11 cellular contexts compared by ENCODE assay signal in the genomic region with DNA sequence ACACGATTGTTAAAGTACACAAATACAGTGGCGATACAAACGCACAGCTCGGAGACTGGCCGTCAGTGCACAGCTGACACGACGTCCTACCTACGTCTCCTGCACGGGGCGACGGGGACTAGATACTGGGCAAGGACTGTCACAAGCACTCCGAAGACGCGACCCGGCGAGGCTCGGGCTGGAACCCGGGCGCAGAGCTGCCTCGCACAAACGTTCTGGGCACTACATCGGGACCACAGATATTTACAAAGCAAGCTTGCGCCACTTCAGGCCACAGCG. TPM values are rescaled to one million over a fixed set of nuclear protein-coding genes. Genes with fewer than 3 reads are reported as not detected.
DNase-seq lines count a peak whose midpoint lies in the region; TF ChIP-seq lines count a peak whose summit lies in the region.
"Had no signal": no experiment of that assay in that cellular context is flagged by ENCODE, and none has a peak within 500 bp of the region (broad histone marks: within the 10 kb centered on the region; RNA-seq: fewer than 3 reads in every experiment).

No MANE protein-coding gene starts in this region.

- TF ChIP-seq CTCF in A673 (conservative IDR thresholded peaks at IDR 0.05; ENCODE audit: low read depth, low read length): no peak
- no peak for TF ChIP-seq CTCF in osteocyte (IDR thresholded peaks at IDR 0.05)

- H3K4me3 Mint-ChIP-seq in IgD-negative memory B cell (peak overlapping the region in 1 of 4 donors; percentile 47), osteocyte (ENCODE audit: unreplicated experiment) (no peak overlapping the region)
- H3K4me3 Mint-ChIP-seq: T-cell had no signal

- no TSS peak for BruUV-seq in A673 (replicated peaks; lab: Mats Ljungman, UMichigan)

- no peak overlapping the region for H3K4me3 ChIP-seq in A673 (ENCODE audit: low read depth, low read length, poor library complexity, severe bottlenecking)

- peaks cover 54% of the 10 kb centered on the region for H3K36me3 ChIP-seq in A673 (ENCODE audit: insufficient read depth, low read length, poor library complexity, severe bottlenecking)

- DNase-seq in A673 (ENCODE audit: low spot score) (no peak), epithelial cell of prostate (ENCODE audit: low read depth, low spot score) (no peak), osteocyte (ENCODE audit: extremely low spot score, unreplicated experiment) (no peak), kidney glomerular epithelial cell (lab: John Stamatoyannopoulos, UW) (no peak), NCI-H774 (lab: John Stamatoyannopoulos, UW) (no peak), T1000 (lab: John Stamatoyannopoulos, UW) (no peak)
- DNase-seq in NK-92 treated with Interleukin-12 subunit alpha and Interleukin-12 subunit beta, amount 100 ng/mL, for 24 hours (lab: John Stamatoyannopoulos, UW): no peak
- DNase-seq: Calu3; stimulated activated CD4-positive, alpha-beta T cell treated with anti-CD3 and anti-CD28 coated beads, Interleukin-4, amount 100 ng/mL, for 24 hours; T-cell had no signal

- peak overlapping the region in 2 of 3 donors; percentile 67 to 73 for H3K27ac Mint-ChIP-seq in IgD-negative memory B cell
- peak overlapping the region; percentile 67 for H3K27ac Mint-ChIP-seq in osteocyte (ENCODE audit: unreplicated experiment)

- peaks cover 15 to 36% (median 16%) of the 10 kb centered on the region in 3 donors for H3K4me1 Mint-ChIP-seq in IgD-negative memory B cell
- H3K4me1 Mint-ChIP-seq in osteocyte (ENCODE audit: unreplicated experiment): peaks cover 68% of the 10 kb centered on the region

- intact Hi-C loops in A673 (cut with micrococcal nuclease; ENCODE audit: unreplicated experiment): loop anchor here (10.0 kb wide), 1 partner anchor 172 kb away; a partner anchor contains a TSS

- no peaks in the 10 kb centered on the region for H3K9me3 ChIP-seq in A673 (ENCODE audit: low read depth, low read length, poor library complexity, severe bottlenecking)

- H3K27me3 ChIP-seq in A673 (replicated peaks; ENCODE audit: insufficient read depth, low read depth, low read length, poor library complexity): no peaks in the 10 kb centered on the region

- H3K4me1 ChIP-seq in A673 (ENCODE audit: insufficient read depth, low read length, poor library complexity, severe bottlenecking): peaks cover 64% of the 10 kb centered on the region

- peaks cover 2% of the 10 kb centered on the region for H3K36me3 Mint-ChIP-seq in IgD-negative memory B cell
- peaks cover 29% of the 10 kb centered on the region for H3K36me3 Mint-ChIP-seq in osteocyte (ENCODE audit: unreplicated experiment)

- POLR2A ChIA-PET in A673 (lab: Charles Lee; ENCODE audit: low non-redundant PET): interaction anchor here (0.6 to 0.7 kb wide), 3 partner anchors 56 to 1232 kb away, joined by 3 to 4 read pairs (median 3); no protein-coding TSS in a partner anchor

- no peaks in the 10 kb centered on the region for H3K9me3 Mint-ChIP-seq in IgD-negative memory B cell
- no peaks in the 10 kb centered on the region for H3K9me3 Mint-ChIP-seq in osteocyte (ENCODE audit: unreplicated experiment)
- H3K9me3 Mint-ChIP-seq: T-cell had no signal

- H3K27me3 Mint-ChIP-seq in IgD-negative memory B cell (no peaks in the 10 kb centered on the region), osteocyte (ENCODE audit: unreplicated experiment) (no peaks in the 10 kb centered on the region)
- H3K27me3 Mint-ChIP-seq: T-cell had no signal

- CTCF ChIA-PET in A673 (lab: Charles Lee): interaction anchor here (1.0 kb wide), 1 partner anchor 172 kb away, joined by 3 read pairs; no protein-coding TSS in a partner anchor

- H3K27ac ChIP-seq in A673 (ENCODE audit: low read depth, low read length, poor library complexity, severe bottlenecking): peak overlapping the region; percentile 56
- peak overlapping the region; percentile 91 for H3K27ac ChIP-seq in epithelial cell of prostate

RNA-seq across cellular contexts. Expression of a gene that starts 13.8 kb away (rescaled TPM):
- total RNA-seq in A673 (2021) (0.97 and 2.8 TPM in 2 replicates), osteocyte (12.9 and 18.1 TPM in 2 replicates)
- 3.7 TPM for polyA plus RNA-seq in IgD-negative memory B cell

RNA-seq across cellular contexts. Expression of a gene that starts 30.0 kb away (rescaled TPM):
- total RNA-seq in A673 (2021) (43.6 and 58.8 TPM in 2 replicates), osteocyte (50.8 and 57.9 TPM in 2 replicates)
- 34.1 TPM for polyA plus RNA-seq in IgD-negative memory B cell

RNA-seq across cellular contexts. Expression of a gene that starts 30.9 kb away (rescaled TPM):
- total RNA-seq in A673 (2021): 139 and 150 TPM in 2 replicates
- polyA plus RNA-seq in IgD-negative memory B cell: 78.3 TPM
- total RNA-seq in osteocyte: 118 and 124 TPM in 2 replicates
